In the genomic region with DNA sequence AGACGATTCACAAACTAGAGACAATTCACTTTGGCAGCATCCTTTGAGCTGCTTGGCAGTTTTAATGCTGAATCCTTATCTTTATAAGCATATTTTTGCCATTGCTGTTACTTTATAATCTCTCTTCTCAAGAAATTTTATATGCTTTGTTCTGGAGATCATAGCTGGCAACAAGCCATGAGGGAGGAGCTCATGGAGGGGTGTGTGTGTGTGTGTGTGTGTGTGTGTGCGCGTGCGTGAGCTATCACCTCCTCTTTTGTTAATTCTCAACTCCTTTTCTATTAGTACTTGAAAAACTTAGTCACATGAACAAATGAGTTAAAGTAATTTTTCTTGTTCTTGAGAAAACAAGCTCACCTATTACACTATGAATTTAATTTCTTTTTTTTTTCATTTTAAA, we compare ENCODE assay signal across 24 cellular contexts.
"Had no signal": no experiment of that assay in that cellular context is flagged by ENCODE, and none has a peak within 500 bp of the region (broad histone marks: within the 10 kb centered on the region; RNA-seq: fewer than 3 reads in every experiment).

No MANE protein-coding gene starts in this region.

- H3K4me3 ChIP-seq: Peyer's patch, SK-N-MC had no signal

- H3K27ac Mint-ChIP-seq: activated CD4-positive, alpha-beta memory T cell treated with anti-CD3 and anti-CD28 coated beads, Interleukin-2, amount 10 ng/mL, durations not matched to agents 7 days and 5 days; activated CD4-positive, alpha-beta T cell treated with anti-CD3 and anti-CD28 coated beads for 36 hours; activated naive CD4-positive, alpha-beta T cell treated with anti-CD3 and anti-CD28 coated beads for 36 hours; activated naive CD8-positive, alpha-beta T cell; activated T-helper 17 cell treated with anti-CD3 and anti-CD28 coated beads, Interleukin-2, amount 50 U/mL, for 72 hours had no signal

- H3K4me1 ChIP-seq: Peyer's patch had no signal

- FAIRE-seq: astrocyte had no signal

- H3K36me3 ChIP-seq: Peyer's patch, WERI-Rb-1 had no signal

- DNase-seq: activated CD4-positive, alpha-beta memory T cell treated with anti-CD3 and anti-CD28 coated beads, Interleukin-2, amount 10 ng/mL, durations not matched to agents 7 days and 5 days; activated CD4-positive, alpha-beta T cell treated with anti-CD3 and anti-CD28 coated beads for 36 hours; activated CD4-positive, alpha-beta T cell treated with anti-CD3 and anti-CD28 coated beads, Interleukin-2, amount 50 U/mL, for 1 hour; activated gamma-delta T cell; activated naive CD4-positive, alpha-beta T cell treated with anti-CD3 and anti-CD28 coated beads for 36 hours; activated T-cell treated with anti-CD3 and anti-CD28 coated beads for 4 hours; activated T-cell treated with anti-CD3 and anti-CD28 coated beads, Interleukin-2, amount 50 U/mL, for 48 hours; amygdala; Karpas-422; NCI-H146; NCI-H187 treated with DMSO at 0.1 percent for 48 hours; NCI-H2081 treated with DMSO at 0.1 percent for 48 hours; NCI-H2171 treated with DMSO at 0.1 percent for 48 hours; NCI-H226; NCI-H526; Peyer's patch; SIG-M5; T-helper 1 cell; WERI-Rb-1 had no signal

- H3K27ac ChIP-seq: Peyer's patch, SK-N-MC, WERI-Rb-1 had no signal

- H3K9me3 Mint-ChIP-seq: activated CD4-positive, alpha-beta memory T cell treated with anti-CD3 and anti-CD28 coated beads, Interleukin-2, amount 10 ng/mL, durations not matched to agents 7 days and 5 days had no signal

- H3K4me3 Mint-ChIP-seq: activated CD4-positive, alpha-beta memory T cell treated with anti-CD3 and anti-CD28 coated beads, Interleukin-2, amount 10 ng/mL, durations not matched to agents 7 days and 5 days; activated CD4-positive, alpha-beta T cell treated with anti-CD3 and anti-CD28 coated beads for 36 hours; activated naive CD4-positive, alpha-beta T cell treated with anti-CD3 and anti-CD28 coated beads for 36 hours; activated naive CD8-positive, alpha-beta T cell; activated T-helper 17 cell treated with anti-CD3 and anti-CD28 coated beads, Interleukin-2, amount 50 U/mL, for 72 hours; brain had no signal

- H3K4me1 Mint-ChIP-seq: activated CD4-positive, alpha-beta memory T cell treated with anti-CD3 and anti-CD28 coated beads, Interleukin-2, amount 10 ng/mL, durations not matched to agents 7 days and 5 days; activated CD4-positive, alpha-beta T cell treated with anti-CD3 and anti-CD28 coated beads for 36 hours; activated T-helper 17 cell treated with anti-CD3 and anti-CD28 coated beads, Interleukin-2, amount 50 U/mL, for 72 hours had no signal
